ENCODE assay signal across 19 cellular contexts in the genomic region with DNA sequence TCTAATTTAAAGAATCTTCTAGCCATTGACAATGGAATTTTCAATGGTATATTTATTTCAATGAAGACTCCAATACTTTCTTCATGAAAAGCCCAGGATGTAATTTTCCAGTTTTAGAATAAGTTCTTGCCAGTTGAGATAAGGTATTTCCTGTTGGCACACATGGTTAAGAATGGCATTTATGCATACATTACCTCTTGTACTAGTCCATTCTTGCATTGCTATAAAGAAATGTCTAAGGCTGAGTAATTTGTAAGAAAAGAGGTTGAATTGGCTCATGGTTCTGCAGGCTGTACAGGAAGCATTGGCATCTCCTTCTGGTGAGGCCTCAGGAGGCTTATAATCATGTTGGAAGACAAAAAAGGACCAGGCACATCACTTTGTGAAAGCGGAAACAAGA.
"Had no signal": no experiment of that assay in that cellular context is flagged by ENCODE, and none has a peak within 500 bp of the region (broad histone marks: within the 10 kb centered on the region; RNA-seq: fewer than 3 reads in every experiment).

No MANE protein-coding gene starts in this region.

- H3K4me2 ChIP-seq: hepatocyte had no signal

- H3K27me3 ChIP-seq: colonic mucosa, gastrocnemius medialis, hepatocyte, neutrophil, sigmoid colon, testis, tibial artery, upper lobe of left lung had no signal

- H3K79me2 ChIP-seq: hepatocyte, parathyroid adenoma had no signal

- H3K9me3 ChIP-seq: colonic mucosa, gastrocnemius medialis, neutrophil, psoas muscle, sigmoid colon, testis had no signal

- H3K9ac ChIP-seq: parathyroid adenoma had no signal

- DNase-seq: colonic mucosa; effector memory CD4-positive, alpha-beta T cell; gastrocnemius medialis; head of caudate nucleus; kidney; psoas muscle; right cardiac atrium; sigmoid colon; stimulated activated CD4-positive, alpha-beta T cell treated with anti-CD3 and anti-CD28 coated beads, Interleukin-2, amount 100 ng/mL, for 24 hours; stimulated activated CD4-positive, alpha-beta T cell treated with anti-CD3 and anti-CD28 coated beads, Interleukin-4, amount 100 ng/mL, for 4 hours; stimulated activated naive CD8-positive, alpha-beta T cell treated with anti-CD3 and anti-CD28 coated beads, Interleukin-15, Interleukin-2, amounts not matched to agents 100 U/mL and 50 U/mL, for 24 hours; substantia nigra; testis; tibial artery; upper lobe of left lung had no signal

- H3K4me3 ChIP-seq: colonic mucosa, gastrocnemius medialis, hepatocyte, lung, psoas muscle, sigmoid colon, testis, tibial artery, upper lobe of left lung had no signal

- H3K27ac ChIP-seq: colonic mucosa, gastrocnemius medialis, hepatocyte, neutrophil, parathyroid adenoma, psoas muscle, sigmoid colon, testis, tibial artery, upper lobe of left lung had no signal

- H2AFZ ChIP-seq: hepatocyte, parathyroid adenoma had no signal

- H3K36me3 ChIP-seq: colonic mucosa, gastrocnemius medialis, neutrophil, sigmoid colon, tibial artery, upper lobe of left lung had no signal

- H3K4me1 ChIP-seq: colonic mucosa, gastrocnemius medialis, parathyroid adenoma, psoas muscle, sigmoid colon, testis, tibial artery, upper lobe of left lung had no signal
